1 cellular context compared by ENCODE assay signal in the genomic region with DNA sequence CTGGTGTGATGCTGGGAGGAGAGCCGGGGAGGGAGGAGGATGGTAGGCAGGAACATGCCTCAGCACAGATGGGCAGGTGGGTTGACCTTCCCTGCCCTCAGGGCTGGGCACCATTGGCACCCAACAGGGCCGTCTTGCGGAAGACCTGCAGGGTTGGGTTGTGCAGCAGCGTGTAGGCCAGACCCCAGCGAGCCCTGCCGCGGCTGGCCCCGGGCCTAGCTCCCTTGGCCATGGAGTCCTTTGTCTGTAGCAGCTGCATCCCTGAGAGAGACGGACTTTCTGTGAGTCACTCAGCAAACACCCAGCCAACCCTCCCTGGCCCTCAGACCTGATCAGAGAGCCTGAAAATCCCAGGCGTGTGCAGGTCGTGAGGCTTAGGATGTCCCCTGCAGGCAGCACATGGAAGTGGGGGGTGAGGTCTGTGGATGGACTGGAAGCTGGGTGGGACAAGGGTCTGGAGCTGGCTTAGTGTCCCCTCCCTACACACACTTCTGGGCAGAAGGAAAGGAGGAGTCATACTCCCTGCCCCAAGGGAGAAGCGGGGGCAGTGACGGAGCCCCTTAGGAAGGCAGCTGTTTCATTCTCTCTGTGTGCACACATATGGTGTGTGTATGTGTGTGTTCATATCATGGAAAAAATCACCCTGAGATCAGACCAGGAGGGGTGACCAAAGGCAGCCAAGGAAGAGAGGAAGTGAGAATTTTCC.
TF ChIP-seq lines count a peak whose summit lies in the region.

No MANE protein-coding gene starts in this region.

TF ChIP-seq in WTC11, 78 proteins besides CTCF, POLR2A, EP300 and RAD21 (continued from another document):
- TF ChIP-seq ARID4B (CRISPR knock-in tag; IDR thresholded peaks at IDR 0.05; ENCODE audit: borderline replicate concordance) (no peak), NFE2L1 (CRISPR knock-in tag; IDR thresholded peaks at IDR 0.05) (no peak), ATF2 (CRISPR knock-in tag; IDR thresholded peaks at IDR 0.05; ENCODE audit: borderline replicate concordance, low read depth) (no peak), ZNF281 (CRISPR knock-in tag; IDR thresholded peaks at IDR 0.05) (no peak), MAX (CRISPR knock-in tag; IDR thresholded peaks at IDR 0.05) (no peak), ELF4 (CRISPR knock-in tag; IDR thresholded peaks at IDR 0.05; ENCODE audit: low read depth) (no peak), PRDM15 (CRISPR knock-in tag; IDR thresholded peaks at IDR 0.05) (no peak), ZNF416 (CRISPR knock-in tag; IDR thresholded peaks at IDR 0.05) (no peak), TCF7 (CRISPR knock-in tag; IDR thresholded peaks at IDR 0.05; ENCODE audit: low read depth) (no peak), GRHL2 (CRISPR knock-in tag; IDR thresholded peaks at IDR 0.05; ENCODE audit: insufficient replicate concordance, severe bottlenecking) (no peak), RELA (CRISPR knock-in tag; IDR thresholded peaks at IDR 0.05; ENCODE audit: borderline replicate concordance) (no peak)
- TF ChIP-seq, protein P1, sequence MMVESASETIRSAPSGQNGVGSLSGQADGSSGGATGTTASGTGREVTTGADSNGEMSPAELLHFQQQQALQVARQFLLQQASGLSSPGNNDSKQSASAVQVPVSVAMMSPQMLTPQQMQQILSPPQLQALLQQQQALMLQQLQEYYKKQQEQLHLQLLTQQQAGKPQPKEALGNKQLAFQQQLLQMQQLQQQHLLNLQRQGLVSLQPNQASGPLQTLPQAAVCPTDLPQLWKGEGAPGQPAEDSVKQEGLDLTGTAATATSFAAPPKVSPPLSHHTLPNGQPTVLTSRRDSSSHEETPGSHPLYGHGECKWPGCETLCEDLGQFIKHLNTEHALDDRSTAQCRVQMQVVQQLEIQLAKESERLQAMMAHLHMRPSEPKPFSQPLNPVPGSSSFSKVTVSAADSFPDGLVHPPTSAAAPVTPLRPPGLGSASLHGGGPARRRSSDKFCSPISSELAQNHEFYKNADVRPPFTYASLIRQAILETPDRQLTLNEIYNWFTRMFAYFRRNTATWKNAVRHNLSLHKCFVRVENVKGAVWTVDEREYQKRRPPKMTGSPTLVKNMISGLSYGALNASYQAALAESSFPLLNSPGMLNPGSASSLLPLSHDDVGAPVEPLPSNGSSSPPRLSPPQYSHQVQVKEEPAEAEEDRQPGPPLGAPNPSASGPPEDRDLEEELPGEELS (CRISPR knock-in tag; IDR thresholded peaks at IDR 0.05), result no peak
- TF ChIP-seq, protein P2, sequence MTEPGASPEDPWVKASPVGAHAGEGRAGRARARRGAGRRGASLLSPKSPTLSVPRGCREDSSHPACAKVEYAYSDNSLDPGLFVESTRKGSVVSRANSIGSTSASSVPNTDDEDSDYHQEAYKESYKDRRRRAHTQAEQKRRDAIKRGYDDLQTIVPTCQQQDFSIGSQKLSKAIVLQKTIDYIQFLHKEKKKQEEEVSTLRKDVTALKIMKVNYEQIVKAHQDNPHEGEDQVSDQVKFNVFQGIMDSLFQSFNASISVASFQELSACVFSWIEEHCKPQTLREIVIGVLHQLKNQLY (CRISPR knock-in tag; IDR thresholded peaks at IDR 0.05), result no peak
- TF ChIP-seq, protein P3, sequence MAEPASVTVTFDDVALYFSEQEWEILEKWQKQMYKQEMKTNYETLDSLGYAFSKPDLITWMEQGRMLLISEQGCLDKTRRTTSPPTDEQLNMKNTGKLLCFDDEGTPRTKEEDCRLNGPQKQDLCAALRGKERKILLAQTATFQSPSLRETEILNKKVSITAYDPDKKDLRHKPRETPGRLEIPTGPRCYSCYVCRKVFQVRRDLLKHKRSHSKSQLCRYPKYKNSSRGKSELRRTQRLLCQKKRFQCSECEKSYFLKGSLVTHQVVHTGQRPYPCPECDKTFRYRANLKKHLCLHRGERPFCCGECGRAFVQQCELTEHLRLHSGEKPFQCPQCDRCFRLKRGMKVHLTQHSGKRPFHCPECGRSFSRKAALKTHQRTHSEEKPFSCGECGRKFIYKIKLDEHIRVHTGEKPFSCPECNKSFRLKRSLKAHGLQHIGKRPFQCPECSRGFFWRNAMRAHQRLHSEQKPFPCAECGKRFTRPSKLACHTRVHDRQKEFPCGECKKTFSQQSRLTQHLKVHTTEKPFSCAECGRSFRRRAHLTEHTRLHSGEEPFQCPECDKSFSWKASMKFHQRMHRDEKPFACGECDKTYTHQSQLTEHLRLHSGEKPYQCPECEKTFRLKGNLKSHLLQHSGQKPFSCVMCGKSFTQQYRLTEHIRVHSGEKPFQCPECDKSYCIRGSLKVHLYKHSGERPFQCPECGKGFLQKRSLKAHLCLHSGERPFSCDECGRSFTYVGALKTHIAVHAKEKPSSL (CRISPR knock-in tag; conservative IDR thresholded peaks at IDR 0.05), result no peak
TF ChIP-seq in WTC11: peak in this region for 0.
